Comparison of ENCODE assay signal across 1 cellular context in genomic region chr20:62650551-62651284, GRCh38.
TF ChIP-seq lines count a peak whose summit lies in the region.

No MANE protein-coding gene starts in this region.

TF ChIP-seq in GM23338, 12 proteins besides CTCF, POLR2A, EP300 and RAD21 (continued from another document):
- TF ChIP-seq ZNF462 (CRISPR knock-in tag; IDR thresholded peaks at IDR 0.05) (no peak), REST (IDR thresholded peaks at IDR 0.05; ENCODE audit: unreplicated experiment) (no peak), EZH2phosphoT487 (IDR thresholded peaks at IDR 0.05; ENCODE audit: unreplicated experiment) (no peak), ZNF331 (CRISPR knock-in tag; IDR thresholded peaks at IDR 0.05; ENCODE audit: low read depth) (no peak), ETS1 (IDR thresholded peaks at IDR 0.05) (no peak)
